ENCODE assay signal across 8 cellular contexts in genomic region chr2:26922638-26923466, GRCh38.
DNase-seq lines count a peak whose midpoint lies in the region; ATAC-seq and TF ChIP-seq lines count a peak whose summit lies in the region.

No MANE protein-coding gene starts in this region.

- ATAC-seq in GM18519 (IDR thresholded peaks at IDR 0.05; ENCODE audit: low FRiP score, unreplicated experiment): no peak
- ATAC-seq in HG03159 (IDR thresholded peaks at IDR 0.05; ENCODE audit: unreplicated experiment): no peak

- H3K27me3 ChIP-seq in parathyroid adenoma (ENCODE audit: control insufficient read depth, insufficient read depth, low read length): no peaks in the 10 kb centered on the region

- H3K79me2 ChIP-seq in parathyroid adenoma: no peaks in the 10 kb centered on the region

- H3K4me3 ChIP-seq in foreskin fibroblast (ENCODE audit: low read depth in 1 of 2, low read length in 2 of 2): no peak overlapping the region
- H3K4me3 ChIP-seq in parathyroid adenoma (ENCODE audit: low read depth, low read length): no peak overlapping the region

- H3K4me2 ChIP-seq in parathyroid adenoma (ENCODE audit: low read length): no peak overlapping the region

- TF ChIP-seq CTCF in foreskin fibroblast (IDR thresholded peaks at IDR 0.05; ENCODE audit: low read depth, low read length): peak; percentile 47
- peak; percentile 63 for TF ChIP-seq CTCF in parathyroid adenoma (IDR thresholded peaks at IDR 0.05)

- H2AFZ ChIP-seq in parathyroid adenoma: peak overlapping the region; percentile 27

- H3K36me3 ChIP-seq in parathyroid adenoma (ENCODE audit: control insufficient read depth, insufficient read depth, low read length): no peaks in the 10 kb centered on the region

- H3K9me3 ChIP-seq in parathyroid adenoma (ENCODE audit: control insufficient read depth, low read length): no peaks in the 10 kb centered on the region

- H3K9ac ChIP-seq in parathyroid adenoma: no peak overlapping the region

- DNase-seq in D341Med (ENCODE audit: low spot score) (peak; percentile 87), HuH-7 (ENCODE audit: low spot score) (peak; percentile 81), NOMO-1 treated with DMSO at 0.1 percent for 48 hours (lab: John Stamatoyannopoulos, UW; ENCODE audit: unreplicated experiment) (peak; percentile 69), activated T-cell treated with anti-CD3 and anti-CD28 coated beads for 4 hours (peak; percentile 3), foreskin fibroblast (peak in 1 of 2 donors; percentile 20)

- H3K27ac ChIP-seq in parathyroid adenoma: no peak overlapping the region

- H3K4me1 ChIP-seq in parathyroid adenoma: no peaks in the 10 kb centered on the region
